Comparison of ENCODE assay signal across 8 cellular contexts in genomic region chr17:7436556-7437368, GRCh38. TPM values are rescaled to one million over a fixed set of nuclear protein-coding genes. Genes with fewer than 3 reads are reported as not detected.
DNase-seq lines count a peak whose midpoint lies in the region; ATAC-seq and TF ChIP-seq lines count a peak whose summit lies in the region.

No MANE protein-coding gene starts in this region.

- ATAC-seq in GM19324 (IDR thresholded peaks at IDR 0.05; ENCODE audit: low FRiP score, unreplicated experiment): no peak

- peak overlapping the region; percentile 47 for H3K4me3 ChIP-seq in WERI-Rb-1 (ENCODE audit: low read depth, low read length)
- peak overlapping the region; percentile 26 to 81 (median 62) for H3K4me3 ChIP-seq in breast epithelium
- H3K4me3 ChIP-seq in skeletal muscle tissue (ENCODE audit: low read length in 3 of 3): peak overlapping the region; percentile 57 to 74 (median 73)

- peak overlapping the region; percentile 74 to 79 (median 76) for H3K9ac ChIP-seq in skeletal muscle tissue (ENCODE audit: low read depth in 1 of 3, low read length in 3 of 3)

- TF ChIP-seq POLR2A in breast epithelium (IDR thresholded peaks at IDR 0.05): no peak

- TF ChIP-seq CTCF in WERI-Rb-1 (IDR thresholded peaks at IDR 0.05; ENCODE audit: low read depth, low read length) (peak; percentile 83), breast epithelium (IDR thresholded peaks at IDR 0.05) (peak; percentile 57 to 89 (median 59))

- H3K27me3 ChIP-seq in WERI-Rb-1 (ENCODE audit: insufficient read depth, low read depth, severe bottlenecking) (peaks cover 12% of the 10 kb centered on the region), breast epithelium (no peaks in the 10 kb centered on the region), skeletal muscle tissue (ENCODE audit: control insufficient read depth in 3 of 3, insufficient read depth in 3 of 3, low read length in 3 of 3) (peaks cover 0 to 5% (median 0%) of the 10 kb centered on the region in 3 donors)

- intact Hi-C loops in breast epithelium (cut with DNase I; ENCODE audit: low total_unique reads): loop anchor here (10.0 kb wide), 2 partner anchors 48 to 82 kb away; partner anchors contain the start of genes KCTD11, POLR2A, SLC35G6 and TMEM95

- DNase-seq in NCI-H2029 (lab: John Stamatoyannopoulos, UW) (peak; percentile 60), NCI-H2029 treated with DMSO at 0.1 percent for 48 hours (lab: John Stamatoyannopoulos, UW) (no peak), NCI-H2107 treated with DMSO at 0.1 percent for 48 hours (lab: John Stamatoyannopoulos, UW; ENCODE audit: unreplicated experiment) (peak; percentile 47), WERI-Rb-1 (peak; percentile 81), breast epithelium (ENCODE audit: low spot score in 2 of 2) (peak; percentile 81 to 82), iPS-NIHi11 (ENCODE audit: low spot score) (peak; percentile 72)

- H3K9me3 ChIP-seq in WERI-Rb-1 (ENCODE audit: severe bottlenecking): no peaks in the 10 kb centered on the region
- no peaks in the 10 kb centered on the region for H3K9me3 ChIP-seq in breast epithelium
- no peaks in the 10 kb centered on the region for H3K9me3 ChIP-seq in skeletal muscle tissue (ENCODE audit: control insufficient read depth in 3 of 3, low read length in 3 of 3)

- H3K27ac ChIP-seq in WERI-Rb-1: peak overlapping the region; percentile 43
- H3K27ac ChIP-seq in breast epithelium: peak overlapping the region; percentile 91 to 93
- peak overlapping the region; percentile 62 for H3K27ac ChIP-seq in skeletal muscle tissue (ENCODE audit: low read depth, low read length)

- H3K36me3 ChIP-seq in WERI-Rb-1 (no peaks in the 10 kb centered on the region), breast epithelium (no peaks in the 10 kb centered on the region), skeletal muscle tissue (ENCODE audit: control insufficient read depth in 3 of 3, insufficient read depth in 3 of 3, low read length in 3 of 3) (no peaks in the 10 kb centered on the region)

- H3K4me1 ChIP-seq in breast epithelium (peaks cover 8 to 21% of the 10 kb centered on the region in 2 donors), skeletal muscle tissue (ENCODE audit: control insufficient read depth in 3 of 3, insufficient read depth in 3 of 3, low read length in 3 of 3) (peaks cover 34 to 51% (median 42%) of the 10 kb centered on the region in 3 donors)

RNA-seq across cellular contexts. Expression of gene TMEM102, which starts 1.5 kb away (rescaled TPM):
- total RNA-seq in breast epithelium (10 to 100 TPM in 1 of 3 donors, 1 to 10 TPM in 2; 3.5 to 18.1 (median 9.5) TPM), skeletal muscle tissue (0.52 TPM)

RNA-seq across cellular contexts. Expression of gene FGF11, which starts 2.5 kb away (rescaled TPM):
- 1 to 10 TPM; 2.1 to 2.9 (median 2.9) TPM for total RNA-seq in breast epithelium
- 1.0 TPM for total RNA-seq in skeletal muscle tissue

RNA-seq across cellular contexts. Expression of gene CHRNB1, which starts 8.1 kb away (rescaled TPM):
- 10 to 100 TPM in 2 of 3 donors, 1 to 10 TPM in 1; 8.5 to 11.8 (median 11.7) TPM for total RNA-seq in breast epithelium
- total RNA-seq in skeletal muscle tissue: 31.3 TPM

RNA-seq across cellular contexts. Expression of gene SPEM3, which starts 8.1 kb away (rescaled TPM):
- total RNA-seq in breast epithelium: not detected
- total RNA-seq in skeletal muscle tissue: not detected

RNA-seq across cellular contexts. Expression of gene SPEM2, which starts 11.3 kb away (rescaled TPM):
- total RNA-seq in breast epithelium (not detected), skeletal muscle tissue (not detected)
